8 cellular contexts compared by ENCODE assay signal in genomic region chr4:73222466-73223257, GRCh38. TPM values are rescaled to one million over a fixed set of nuclear protein-coding genes. Genes with fewer than 3 reads are reported as not detected.
DNase-seq lines count a peak whose midpoint lies in the region; ATAC-seq and TF ChIP-seq lines count a peak whose summit lies in the region.

No MANE protein-coding gene starts in this region.

- H3K27ac ChIP-seq in PC-9 (peak overlapping the region; percentile 62), trophoblast cell (ENCODE audit: low read depth, low read length) (peak overlapping the region; percentile 46)

- ATAC-seq in GM21737 (IDR thresholded peaks at IDR 0.05; ENCODE audit: unreplicated experiment), result peak; percentile 99

- H3K9me3 ChIP-seq in PC-9 (ENCODE audit: insufficient read depth, low read depth) (no peaks in the 10 kb centered on the region), trophoblast cell (ENCODE audit: insufficient read depth, low read depth, low read length) (no peaks in the 10 kb centered on the region)

- H3K27me3 Mint-ChIP-seq in activated naive CD4-positive, alpha-beta T cell treated with anti-CD3 and anti-CD28 coated beads, Interleukin-2, amount 10 ng/mL, durations not matched to agents 7 days and 5 days, result no peaks in the 10 kb centered on the region

- H3K9me3 Mint-ChIP-seq in activated naive CD4-positive, alpha-beta T cell treated with anti-CD3 and anti-CD28 coated beads, Interleukin-2, amount 10 ng/mL, durations not matched to agents 7 days and 5 days, result no peaks in the 10 kb centered on the region

- no peak overlapping the region for H3K27ac Mint-ChIP-seq in activated naive CD4-positive, alpha-beta T cell treated with anti-CD3 and anti-CD28 coated beads, Interleukin-2, amount 10 ng/mL, durations not matched to agents 7 days and 5 days

- no peak overlapping the region for H3K4me3 Mint-ChIP-seq in activated naive CD4-positive, alpha-beta T cell treated with anti-CD3 and anti-CD28 coated beads, Interleukin-2, amount 10 ng/mL, durations not matched to agents 7 days and 5 days

- TF ChIP-seq CTCF in PC-9 (conservative IDR thresholded peaks at IDR 0.05), result no peak

- H3K4ac ChIP-seq in trophoblast cell (ENCODE audit: low read depth, low read length), result no peak overlapping the region

- intact Hi-C loops in PC-9 (cut with micrococcal nuclease; ENCODE audit: unreplicated experiment), result no loop called here
- intact Hi-C loops in posterior vena cava (cut with DNase I), result no loop called here

- peak overlapping the region; percentile 77 for H2AFZ ChIP-seq in PC-9
- no peak overlapping the region for H2AFZ ChIP-seq in trophoblast cell (ENCODE audit: insufficient read depth, low read length, poor library complexity)

- H3F3A ChIP-seq in PC-9 (ENCODE audit: insufficient read depth, low read depth), result peaks cover 8% of the 10 kb centered on the region; the same call in 1 of the 2 replicates

- TSS peak; percentile 72 for BruUV-seq in PC-9 (replicated peaks; lab: Mats Ljungman, UMichigan)

- no peak overlapping the region for H4K12ac ChIP-seq in trophoblast cell (ENCODE audit: low read depth, low read length)

- peaks cover 29% of the 10 kb centered on the region for H3K4me1 Mint-ChIP-seq in activated naive CD4-positive, alpha-beta T cell treated with anti-CD3 and anti-CD28 coated beads, Interleukin-2, amount 10 ng/mL, durations not matched to agents 7 days and 5 days

- peak overlapping the region; percentile 88 for H3K4me3 ChIP-seq in Jurkat, Clone E6-1 (ENCODE audit: low read length)
- H3K4me3 ChIP-seq in PC-9, result peak overlapping the region; percentile 60
- no peak overlapping the region for H3K4me3 ChIP-seq in trophoblast cell (ENCODE audit: low read depth, low read length)

- no peaks in the 10 kb centered on the region for H3K9me2 ChIP-seq in PC-9 (ENCODE audit: insufficient read depth)

- peaks cover 9% of the 10 kb centered on the region for H3K36me3 Mint-ChIP-seq in activated naive CD4-positive, alpha-beta T cell treated with anti-CD3 and anti-CD28 coated beads, Interleukin-2, amount 10 ng/mL, durations not matched to agents 7 days and 5 days

- peaks cover 23% of the 10 kb centered on the region for H4K20me1 ChIP-seq in PC-9 (ENCODE audit: insufficient read depth)

- H3K14ac ChIP-seq in trophoblast cell (ENCODE audit: low read length), result no peak overlapping the region

- H3K9ac ChIP-seq in trophoblast cell (ENCODE audit: low read length), result no peak overlapping the region

- H3K4me2 ChIP-seq in PC-9 (peak overlapping the region; percentile 76), trophoblast cell (ENCODE audit: low read length) (peak overlapping the region; percentile 45)

- H4K91ac ChIP-seq in trophoblast cell (ENCODE audit: low read depth, low read length), result no peak overlapping the region

- no peak overlapping the region for H2AK5ac ChIP-seq in trophoblast cell (ENCODE audit: low read length)

- H2BK120ac ChIP-seq in trophoblast cell (ENCODE audit: insufficient read depth, low read length, poor library complexity), result no peak overlapping the region

- no peak overlapping the region for H3K23ac ChIP-seq in trophoblast cell (ENCODE audit: low read length)

- H2BK12ac ChIP-seq in trophoblast cell (ENCODE audit: low read length), result no peak overlapping the region

- DNase-seq in GF-D8 (lab: John Stamatoyannopoulos, UW) (peak; percentile 89), PC-9 (peak; percentile 31 to 83), glomerular endothelial cell (ENCODE audit: extremely low read depth, low read depth, low spot score) (peak; percentile 87), trophoblast cell (peak; percentile 71 to 89), posterior vena cava (ENCODE audit: low spot score) (no peak)
- peak; percentile 94 for DNase-seq in Jurkat, Clone E6-1 (ENCODE audit: low read depth, low spot score)
- DNase-seq in activated naive CD4-positive, alpha-beta T cell treated with anti-CD3 and anti-CD28 coated beads, Interleukin-2, amount 10 ng/mL, durations not matched to agents 7 days and 5 days, result peak; percentile 71

- no peak overlapping the region for H2BK5ac ChIP-seq in trophoblast cell (ENCODE audit: low read depth, low read length, poor library complexity)

- WGBS in trophoblast cell (ENCODE audit: extremely low coverage, insufficient coverage, insufficient read length), result no CpG with 5 or more reads among the region's 6 CpGs

- no peak overlapping the region for H3K18ac ChIP-seq in trophoblast cell (ENCODE audit: low read length)

- H4K8ac ChIP-seq in trophoblast cell (ENCODE audit: low read depth, low read length), result no peak overlapping the region

- peaks cover 65% of the 10 kb centered on the region for H3K79me2 ChIP-seq in PC-9 (ENCODE audit: low read depth)
- peaks cover 2% of the 10 kb centered on the region for H3K79me2 ChIP-seq in trophoblast cell (ENCODE audit: control insufficient read depth, insufficient read depth, low read length, poor library complexity)

- H3K79me1 ChIP-seq in trophoblast cell (ENCODE audit: low read length), result no peaks in the 10 kb centered on the region

- H3K4me1 ChIP-seq in PC-9 (replicated peaks; ENCODE audit: insufficient read depth), result 0 out of 2 replicates have a peak, but pooled peaks cover 4% of the 10 kb centered on the region
- peaks cover 2 to 3% of the 10 kb centered on the region in 2 experiments for H3K4me1 ChIP-seq in trophoblast cell (ENCODE audit: control insufficient read depth in 1 of 2, insufficient read depth in 2 of 2, low read length in 2 of 2)

- POLR2A ChIA-PET in PC-9 (lab: Charles Lee; ENCODE audit: unreplicated experiment), result interaction anchor here (0.6 kb wide), 1 partner anchor 9 kb away, joined by 10 read pairs; no protein-coding TSS in a partner anchor

- no peaks in the 10 kb centered on the region for H3K36me3 ChIP-seq in PC-9 (ENCODE audit: low read depth)
- peaks cover 0 to 1% of the 10 kb centered on the region in 2 experiments for H3K36me3 ChIP-seq in trophoblast cell (ENCODE audit: control insufficient read depth in 1 of 2, insufficient read depth in 2 of 2, low read length in 2 of 2)

- no peaks in the 10 kb centered on the region for H3K27me3 ChIP-seq in PC-9 (ENCODE audit: insufficient read depth, low read depth)
- H3K27me3 ChIP-seq in trophoblast cell (ENCODE audit: insufficient read depth, low read length), result no peaks in the 10 kb centered on the region

- CTCF ChIA-PET in PC-9 (lab: Charles Lee), result interaction anchor here (0.6 kb wide), 1 partner anchor 704 kb away, joined by 3 read pairs; no protein-coding TSS in a partner anchor
- CTCF ChIA-PET in activated naive CD4-positive, alpha-beta T cell treated with anti-CD3 and anti-CD28 coated beads, Interleukin-2, amount 10 ng/mL, durations not matched to agents 7 days and 5 days (lab: Charles Lee), result interaction anchor here (0.7 to 1.0 kb wide), 2 partner anchors 34 to 36 kb away, joined by 3 read pairs; partner anchors contain the start of gene ANKRD17

RNA-seq across cellular contexts. Expression of gene ANKRD17, which starts 35.9 kb away (rescaled TPM):
- 31.4 TPM for polyA plus RNA-seq in Jurkat, Clone E6-1 (2012; ENCODE audit: insufficient read depth, insufficient read length)
- total RNA-seq in PC-9 (2021) (26.9 and 37.9 TPM in 2 replicates), glomerular endothelial cell (48.2 and 62.5 TPM in 2 replicates), posterior vena cava (10 to 100 TPM; 44.9 to 50.5 TPM)
- 38.9 and 39.8 TPM in 2 replicates for polyA plus RNA-seq in trophoblast cell (2013)
